Comparison of ENCODE assay signal across 18 cellular contexts in genomic region chr21:15441060-15441493, GRCh38.
DNase-seq lines count a peak whose midpoint lies in the region; ATAC-seq and TF ChIP-seq lines count a peak whose summit lies in the region.
"Had no signal": no experiment of that assay in that cellular context is flagged by ENCODE, and none has a peak within 500 bp of the region (broad histone marks: within the 10 kb centered on the region; RNA-seq: fewer than 3 reads in every experiment).

No MANE protein-coding gene starts in this region.

- TF ChIP-seq POLR2A in transverse colon (IDR thresholded peaks at IDR 0.05): no peak

- H3F3A ChIP-seq in Loucy (ENCODE audit: low read depth): peaks cover 3% of the 10 kb centered on the region; the same call in 1 of the 2 replicates

- H3K36me3 ChIP-seq in Loucy (ENCODE audit: insufficient read depth, low read length) (no peaks in the 10 kb centered on the region), endodermal cell (ENCODE audit: control insufficient read depth, insufficient read depth, low read length) (no peaks in the 10 kb centered on the region), psoas muscle (ENCODE audit: insufficient read depth in 1 of 2, low read depth in 1 of 2) (no peaks in the 10 kb centered on the region), transverse colon (no peaks in the 10 kb centered on the region)
- H3K36me3 ChIP-seq: ascending aorta, SJSA1 had no signal

- no peaks in the 10 kb centered on the region for H3K27me3 ChIP-seq in Loucy (ENCODE audit: insufficient read depth, low read length, poor library complexity, severe bottlenecking)
- no peaks in the 10 kb centered on the region for H3K27me3 ChIP-seq in endodermal cell (ENCODE audit: control insufficient read depth, insufficient read depth, low read length, poor library complexity, severe bottlenecking)
- no peaks in the 10 kb centered on the region for H3K27me3 ChIP-seq in psoas muscle (ENCODE audit: insufficient read depth in 3 of 3, low read length in 2 of 3)
- H3K27me3 ChIP-seq in transverse colon: no peaks in the 10 kb centered on the region
- H3K27me3 ChIP-seq: ascending aorta, SJSA1 had no signal

- WGBS in endodermal cell (ENCODE audit: insufficient coverage in 1 of 2, insufficient read length in 1 of 2), 2 experiments: 60 to 75% methylated on average over 1 to 3 of the region's 3 CpGs
- WGBS in psoas muscle, 3 donors: 25 to 47% (median 34%) methylated on average over 3 of the region's 3 CpGs
- 38 to 67% methylated on average over 2 to 3 of the region's 3 CpGs for WGBS in transverse colon (ENCODE audit: low coverage in 1 of 2), 2 donors

- H2AFZ ChIP-seq in Loucy (ENCODE audit: low read length): 0 out of 2 replicates have a peak overlapping the region, but pooled peaks have one; percentile 1

- TF ChIP-seq CTCF in Loucy (conservative IDR thresholded peaks at IDR 0.05; ENCODE audit: low read length) (no peak), endodermal cell (conservative IDR thresholded peaks at IDR 0.05) (no peak), psoas muscle (IDR thresholded peaks at IDR 0.05) (no peak), transverse colon (IDR thresholded peaks at IDR 0.05) (no peak)

- no peak overlapping the region for H3K4me3 Mint-ChIP-seq in endodermal cell
- H3K4me3 Mint-ChIP-seq: activated naive CD4-positive, alpha-beta T cell treated with anti-CD3 and anti-CD28 coated beads for 36 hours had no signal

- H3K4me3 ChIP-seq in Loucy (ENCODE audit: low read length, poor library complexity, severe bottlenecking): no peak overlapping the region
- H3K4me3 ChIP-seq in endodermal cell (ENCODE audit: low read length): no peak overlapping the region
- H3K4me3 ChIP-seq in psoas muscle: peak overlapping the region; percentile 0
- H3K4me3 ChIP-seq in transverse colon: no peak overlapping the region
- H3K4me3 ChIP-seq: ascending aorta, SJSA1 had no signal

- H3K4me1 ChIP-seq in Loucy (ENCODE audit: insufficient read depth, low read length, poor library complexity, severe bottlenecking) (peaks cover 39% of the 10 kb centered on the region), endodermal cell (ENCODE audit: control insufficient read depth, insufficient read depth, low read length) (peaks cover 5% of the 10 kb centered on the region), psoas muscle (peaks cover 45% of the 10 kb centered on the region), transverse colon (peaks cover 3 to 24% (median 4%) of the 10 kb centered on the region in 4 donors)
- H3K4me1 ChIP-seq: ascending aorta, SJSA1 had no signal

- intact Hi-C loops in psoas muscle (cut with DNase I) (loop anchor here in 1 of 2 donors (10.0 kb wide), 1 partner anchor 136 kb away; no protein-coding TSS in a partner anchor), transverse colon (cut with DNase I; ENCODE audit: low total_unique reads) (no loop called here)

- DNase-seq in G401 (ENCODE audit: low spot score): peak; percentile 59
- DNase-seq in endodermal cell: no peak
- DNase-seq in psoas muscle: no peak
- DNase-seq in NCI-H345 (lab: John Stamatoyannopoulos, UW): no peak
- DNase-seq in transverse colon: no peak
- DNase-seq: activated CD4-positive, alpha-beta T cell treated with anti-CD3 and anti-CD28 coated beads for 1 hour; activated CD8-positive, alpha-beta memory T cell treated with anti-CD3 and anti-CD28 coated beads, Interleukin-2, amount 50 U/mL, for 4 hours; activated naive CD4-positive, alpha-beta T cell treated with anti-CD3 and anti-CD28 coated beads for 36 hours; COR-L47; hypothalamus; NCI-H1417; OCI-M1; stimulated activated CD4-positive, alpha-beta T cell treated with anti-CD3 and anti-CD28 coated beads, Interleukin-1b, Interleukin-23, amount 100 ng/mL, for 48 hours had no signal

- H3K79me2 ChIP-seq in Loucy (ENCODE audit: insufficient read depth, low read length): no peaks in the 10 kb centered on the region

- H3K9ac ChIP-seq in Loucy (ENCODE audit: low read depth, low read length, poor library complexity, severe bottlenecking) (no peak overlapping the region), endodermal cell (ENCODE audit: extremely low read depth, low read length, poor library complexity, severe bottlenecking) (no peak overlapping the region)

- no peak for ATAC-seq in psoas muscle
- no peak for ATAC-seq in esophagus mucosa
- ATAC-seq in GM18858 (IDR thresholded peaks at IDR 0.05; ENCODE audit: unreplicated experiment): no peak

- H3K4me1 Mint-ChIP-seq in endodermal cell: peaks cover 25% of the 10 kb centered on the region

- in situ Hi-C loops in G401 (cut with HindIII; ENCODE audit: low sequenced_read_pairs): no loop called here
- in situ Hi-C loops in transverse colon (cut with MboI; ENCODE audit: low pct_ligation_motif_present in 1 of 4, low pct_unique_long_range_greater_than_20kb in 1 of 4, low sequenced_read_pairs in 3 of 4): loop anchor here in 1 of 4 donors (10.0 kb wide), 1 partner anchor 56 kb away; no protein-coding TSS in a partner anchor

- H3K9me2 ChIP-seq in Loucy (replicated peaks; ENCODE audit: low read depth, low read length): no peaks in the 10 kb centered on the region

- H4K20me1 ChIP-seq in Loucy (ENCODE audit: insufficient read depth, low read length, poor library complexity, severe bottlenecking): no peaks in the 10 kb centered on the region

- H3K9me3 Mint-ChIP-seq in endodermal cell: no peaks in the 10 kb centered on the region
- H3K9me3 Mint-ChIP-seq: activated naive CD4-positive, alpha-beta T cell treated with anti-CD3 and anti-CD28 coated beads for 36 hours had no signal

- H3K27me3 Mint-ChIP-seq in endodermal cell (ENCODE audit: insufficient read depth): no peaks in the 10 kb centered on the region

- H3K4me2 ChIP-seq in Loucy (ENCODE audit: low read depth, low read length, poor library complexity, severe bottlenecking): no peak overlapping the region

- peak overlapping the region; percentile 19 for H3K27ac ChIP-seq in endodermal cell (ENCODE audit: low read depth, low read length)
- H3K27ac ChIP-seq in psoas muscle: peak overlapping the region; percentile 17
- H3K27ac ChIP-seq in transverse colon: no peak overlapping the region
- H3K27ac ChIP-seq: ascending aorta, SJSA1 had no signal

- no peaks in the 10 kb centered on the region for H3K36me3 Mint-ChIP-seq in endodermal cell (ENCODE audit: low read depth)

- H3K27ac Mint-ChIP-seq in endodermal cell: no peak overlapping the region
- H3K27ac Mint-ChIP-seq: activated naive CD4-positive, alpha-beta T cell treated with anti-CD3 and anti-CD28 coated beads for 36 hours had no signal

- no peak for TF ChIP-seq EP300 in transverse colon (IDR thresholded peaks at IDR 0.05; ENCODE audit: low read depth)

- H3K9me3 ChIP-seq in Loucy (ENCODE audit: insufficient read depth, low read depth, low read length) (no peaks in the 10 kb centered on the region), endodermal cell (ENCODE audit: control insufficient read depth, low read length) (no peaks in the 10 kb centered on the region), psoas muscle (no peaks in the 10 kb centered on the region), transverse colon (no peaks in the 10 kb centered on the region)
- H3K9me3 ChIP-seq: ascending aorta, SJSA1 had no signal

Comparison
In these comparisons a context has a peak if more than half of its experiments do, and no peak if none do; other contexts are left out.
1. H3K27ac ChIP-seq: peak in endodermal cell (single experiment) and psoas muscle (single experiment); none in transverse colon (0 of 4).